1 cellular context compared by ENCODE assay signal in the genomic region with DNA sequence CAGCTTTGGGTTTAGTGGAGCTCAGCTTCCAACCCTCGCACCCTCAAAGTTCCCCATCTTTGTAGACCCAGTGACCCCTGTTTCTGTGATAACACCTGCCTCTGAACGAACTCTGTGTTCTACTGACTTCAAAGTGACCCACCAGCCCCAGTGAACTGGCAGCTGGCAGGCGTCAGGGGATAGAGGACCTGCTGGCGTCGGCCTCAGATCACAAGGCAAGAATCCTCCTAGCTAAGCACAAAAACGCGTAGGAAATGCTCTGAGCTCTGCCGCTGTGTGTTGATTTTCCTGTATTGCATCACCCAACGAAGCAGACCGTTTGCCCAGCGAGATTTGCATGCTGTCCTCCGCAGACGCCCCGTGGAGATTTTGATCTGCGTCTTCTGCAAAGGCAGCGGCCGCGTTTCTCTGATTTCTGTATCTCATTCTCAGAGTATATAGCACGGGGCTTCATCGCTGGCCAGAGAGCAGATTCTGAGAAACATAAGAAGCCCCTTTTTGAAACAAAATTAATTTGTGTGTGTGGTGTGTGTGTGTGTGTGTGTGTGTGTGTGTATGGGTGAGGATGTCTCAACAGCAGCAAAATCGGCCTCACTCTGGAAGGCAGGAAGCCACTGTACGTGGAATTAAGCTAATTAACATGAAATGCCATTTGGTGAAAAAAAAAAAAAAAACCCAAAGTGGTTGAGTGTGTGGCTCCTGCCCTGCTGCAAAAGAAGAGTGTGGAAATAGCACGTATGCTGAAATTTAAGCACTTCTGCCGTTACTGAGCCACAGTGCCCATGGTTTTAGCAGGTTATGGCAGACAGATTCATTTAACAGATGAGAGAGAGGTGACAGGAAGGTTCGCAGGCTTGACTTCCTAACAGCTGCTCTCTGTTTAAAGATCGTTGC.
TF ChIP-seq lines count a peak whose summit lies in the region.

No MANE protein-coding gene starts in this region.

TF ChIP-seq in K562, 482 proteins besides CTCF, POLR2A, EP300 and RAD21 (continued from another document and continues in another):
- TF ChIP-seq, protein P1, sequence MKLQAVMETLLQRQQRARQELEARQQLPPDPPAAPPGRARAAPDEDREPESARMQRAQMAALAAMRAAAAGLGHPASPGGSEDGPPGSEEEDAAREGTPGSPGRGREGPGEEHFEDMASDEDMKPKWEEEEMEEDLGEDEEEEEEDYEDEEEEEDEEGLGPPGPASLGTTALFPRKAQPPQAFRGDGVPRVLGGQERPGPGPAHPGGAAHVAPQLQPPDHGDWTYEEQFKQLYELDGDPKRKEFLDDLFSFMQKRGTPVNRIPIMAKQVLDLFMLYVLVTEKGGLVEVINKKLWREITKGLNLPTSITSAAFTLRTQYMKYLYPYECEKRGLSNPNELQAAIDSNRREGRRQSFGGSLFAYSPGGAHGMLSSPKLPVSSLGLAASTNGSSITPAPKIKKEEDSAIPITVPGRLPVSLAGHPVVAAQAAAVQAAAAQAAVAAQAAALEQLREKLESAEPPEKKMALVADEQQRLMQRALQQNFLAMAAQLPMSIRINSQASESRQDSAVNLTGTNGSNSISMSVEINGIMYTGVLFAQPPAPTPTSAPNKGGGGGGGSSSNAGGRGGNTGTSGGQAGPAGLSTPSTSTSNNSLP (IDR thresholded peaks at IDR 0.05; ENCODE audit: borderline replicate concordance, low read depth, low read length): no peak
- no peak for TF ChIP-seq DNMT1 (IDR thresholded peaks at IDR 0.05)
- TF ChIP-seq BRD9 (IDR thresholded peaks at IDR 0.05; ENCODE audit: low read depth, partially characterized antibody): no peak
- TF ChIP-seq U2AF2 (optimal IDR thresholded peaks at IDR 0.05; ENCODE audit: low read depth, low read length): no peak
- no peak for TF ChIP-seq MTA2 (IDR thresholded peaks at IDR 0.05; ENCODE audit: low read depth)
- no peak for TF ChIP-seq SMARCA5 (IDR thresholded peaks at IDR 0.05)
- TF ChIP-seq ZNF316 (IDR thresholded peaks at IDR 0.05): peak; percentile 35; the same call in 1 of the 2 replicates
- TF ChIP-seq TEAD2 (tag; IDR thresholded peaks at IDR 0.05): no peak
- TF ChIP-seq ZNF644 (tag; IDR thresholded peaks at IDR 0.05; ENCODE audit: low read depth): peak; percentile 65; the same call in 1 of the 2 replicates
- TF ChIP-seq, protein P2, sequence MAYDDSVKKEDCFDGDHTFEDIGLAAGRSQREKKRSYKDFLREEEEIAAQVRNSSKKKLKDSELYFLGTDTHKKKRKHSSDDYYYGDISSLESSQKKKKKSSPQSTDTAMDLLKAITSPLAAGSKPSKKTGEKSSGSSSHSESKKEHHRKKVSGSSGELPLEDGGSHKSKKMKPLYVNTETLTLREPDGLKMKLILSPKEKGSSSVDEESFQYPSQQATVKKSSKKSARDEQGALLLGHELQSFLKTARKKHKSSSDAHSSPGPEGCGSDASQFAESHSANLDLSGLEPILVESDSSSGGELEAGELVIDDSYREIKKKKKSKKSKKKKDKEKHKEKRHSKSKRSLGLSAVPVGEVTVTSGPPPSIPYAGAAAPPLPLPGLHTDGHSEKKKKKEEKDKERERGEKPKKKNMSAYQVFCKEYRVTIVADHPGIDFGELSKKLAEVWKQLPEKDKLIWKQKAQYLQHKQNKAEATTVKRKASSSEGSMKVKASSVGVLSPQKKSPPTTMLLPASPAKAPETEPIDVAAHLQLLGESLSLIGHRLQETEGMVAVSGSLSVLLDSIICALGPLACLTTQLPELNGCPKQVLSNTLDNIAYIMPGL (CRISPR knock-in tag; IDR thresholded peaks at IDR 0.05): no peak
- no peak for TF ChIP-seq BRD4 (IDR thresholded peaks at IDR 0.05)
- TF ChIP-seq MYC (IDR thresholded peaks at IDR 0.05; ENCODE audit: low read depth, low read length): peak; percentile 83
- TF ChIP-seq MYC (CRISPR knock-in tag; IDR thresholded peaks at IDR 0.05; ENCODE audit: borderline replicate concordance, low read depth): no peak
- peak in 1 of 2 experiments; percentile 34; a peak in 1 of 4 replicates for TF ChIP-seq NRF1 (conservative IDR thresholded peaks at IDR 0.05 in 1 of 2, IDR thresholded peaks at IDR 0.05 in 1 of 2)
- TF ChIP-seq ZNF263 (CRISPR knock-in tag; IDR thresholded peaks at IDR 0.05; ENCODE audit: borderline replicate concordance): no peak
- TF ChIP-seq, protein P3, sequence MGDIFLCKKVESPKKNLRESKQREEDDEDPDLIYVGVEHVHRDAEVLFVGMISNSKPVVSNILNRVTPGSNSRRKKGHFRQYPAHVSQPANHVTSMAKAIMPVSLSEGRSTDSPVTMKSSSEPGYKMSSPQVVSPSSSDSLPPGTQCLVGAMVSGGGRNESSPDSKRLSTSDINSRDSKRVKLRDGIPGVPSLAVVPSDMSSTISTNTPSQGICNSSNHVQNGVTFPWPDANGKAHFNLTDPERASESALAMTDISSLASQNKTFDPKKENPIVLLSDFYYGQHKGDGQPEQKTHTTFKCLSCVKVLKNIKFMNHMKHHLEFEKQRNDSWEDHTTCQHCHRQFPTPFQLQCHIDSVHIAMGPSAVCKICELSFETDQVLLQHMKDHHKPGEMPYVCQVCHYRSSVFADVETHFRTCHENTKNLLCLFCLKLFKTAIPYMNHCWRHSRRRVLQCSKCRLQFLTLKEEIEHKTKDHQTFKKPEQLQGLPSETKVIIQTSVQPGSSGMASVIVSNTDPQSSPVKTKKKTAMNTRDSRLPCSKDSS (IDR thresholded peaks at IDR 0.05; ENCODE audit: low read depth, partially characterized antibody): no peak
- TF ChIP-seq ZNF583 (CRISPR knock-in tag; IDR thresholded peaks at IDR 0.05): no peak
- TF ChIP-seq, protein P4, sequence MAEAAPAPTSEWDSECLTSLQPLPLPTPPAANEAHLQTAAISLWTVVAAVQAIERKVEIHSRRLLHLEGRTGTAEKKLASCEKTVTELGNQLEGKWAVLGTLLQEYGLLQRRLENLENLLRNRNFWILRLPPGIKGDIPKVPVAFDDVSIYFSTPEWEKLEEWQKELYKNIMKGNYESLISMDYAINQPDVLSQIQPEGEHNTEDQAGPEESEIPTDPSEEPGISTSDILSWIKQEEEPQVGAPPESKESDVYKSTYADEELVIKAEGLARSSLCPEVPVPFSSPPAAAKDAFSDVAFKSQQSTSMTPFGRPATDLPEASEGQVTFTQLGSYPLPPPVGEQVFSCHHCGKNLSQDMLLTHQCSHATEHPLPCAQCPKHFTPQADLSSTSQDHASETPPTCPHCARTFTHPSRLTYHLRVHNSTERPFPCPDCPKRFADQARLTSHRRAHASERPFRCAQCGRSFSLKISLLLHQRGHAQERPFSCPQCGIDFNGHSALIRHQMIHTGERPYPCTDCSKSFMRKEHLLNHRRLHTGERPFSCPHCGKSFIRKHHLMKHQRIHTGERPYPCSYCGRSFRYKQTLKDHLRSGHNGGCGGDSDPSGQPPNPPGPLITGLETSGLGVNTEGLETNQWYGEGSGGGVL (CRISPR knock-in tag; IDR thresholded peaks at IDR 0.05): no peak
- no peak for TF ChIP-seq ZNF551 (CRISPR knock-in tag; IDR thresholded peaks at IDR 0.05)
- TF ChIP-seq GATA2 (CRISPR knock-in tag; IDR thresholded peaks at IDR 0.05): peak; percentile 59
- TF ChIP-seq RUNX1 (IDR thresholded peaks at IDR 0.05; ENCODE audit: low read depth): no peak
- TF ChIP-seq, protein P5, sequence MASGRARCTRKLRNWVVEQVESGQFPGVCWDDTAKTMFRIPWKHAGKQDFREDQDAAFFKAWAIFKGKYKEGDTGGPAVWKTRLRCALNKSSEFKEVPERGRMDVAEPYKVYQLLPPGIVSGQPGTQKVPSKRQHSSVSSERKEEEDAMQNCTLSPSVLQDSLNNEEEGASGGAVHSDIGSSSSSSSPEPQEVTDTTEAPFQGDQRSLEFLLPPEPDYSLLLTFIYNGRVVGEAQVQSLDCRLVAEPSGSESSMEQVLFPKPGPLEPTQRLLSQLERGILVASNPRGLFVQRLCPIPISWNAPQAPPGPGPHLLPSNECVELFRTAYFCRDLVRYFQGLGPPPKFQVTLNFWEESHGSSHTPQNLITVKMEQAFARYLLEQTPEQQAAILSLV (tag; IDR thresholded peaks at IDR 0.05): peak; percentile 72
- TF ChIP-seq ZNF785 (CRISPR knock-in tag; IDR thresholded peaks at IDR 0.05): no peak
- TF ChIP-seq, protein P6, sequence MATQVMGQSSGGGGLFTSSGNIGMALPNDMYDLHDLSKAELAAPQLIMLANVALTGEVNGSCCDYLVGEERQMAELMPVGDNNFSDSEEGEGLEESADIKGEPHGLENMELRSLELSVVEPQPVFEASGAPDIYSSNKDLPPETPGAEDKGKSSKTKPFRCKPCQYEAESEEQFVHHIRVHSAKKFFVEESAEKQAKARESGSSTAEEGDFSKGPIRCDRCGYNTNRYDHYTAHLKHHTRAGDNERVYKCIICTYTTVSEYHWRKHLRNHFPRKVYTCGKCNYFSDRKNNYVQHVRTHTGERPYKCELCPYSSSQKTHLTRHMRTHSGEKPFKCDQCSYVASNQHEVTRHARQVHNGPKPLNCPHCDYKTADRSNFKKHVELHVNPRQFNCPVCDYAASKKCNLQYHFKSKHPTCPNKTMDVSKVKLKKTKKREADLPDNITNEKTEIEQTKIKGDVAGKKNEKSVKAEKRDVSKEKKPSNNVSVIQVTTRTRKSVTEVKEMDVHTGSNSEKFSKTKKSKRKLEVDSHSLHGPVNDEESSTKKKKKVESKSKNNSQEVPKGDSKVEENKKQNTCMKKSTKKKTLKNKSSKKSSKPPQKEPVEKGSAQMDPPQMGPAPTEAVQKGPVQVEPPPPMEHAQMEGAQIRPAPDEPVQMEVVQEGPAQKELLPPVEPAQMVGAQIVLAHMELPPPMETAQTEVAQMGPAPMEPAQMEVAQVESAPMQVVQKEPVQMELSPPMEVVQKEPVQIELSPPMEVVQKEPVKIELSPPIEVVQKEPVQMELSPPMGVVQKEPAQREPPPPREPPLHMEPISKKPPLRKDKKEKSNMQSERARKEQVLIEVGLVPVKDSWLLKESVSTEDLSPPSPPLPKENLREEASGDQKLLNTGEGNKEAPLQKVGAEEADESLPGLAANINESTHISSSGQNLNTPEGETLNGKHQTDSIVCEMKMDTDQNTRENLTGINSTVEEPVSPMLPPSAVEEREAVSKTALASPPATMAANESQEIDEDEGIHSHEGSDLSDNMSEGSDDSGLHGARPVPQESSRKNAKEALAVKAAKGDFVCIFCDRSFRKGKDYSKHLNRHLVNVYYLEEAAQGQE (CRISPR knock-in tag; IDR thresholded peaks at IDR 0.05; ENCODE audit: low read depth): no peak
- TF ChIP-seq NBN (IDR thresholded peaks at IDR 0.05; ENCODE audit: low read depth): peak; percentile 45; the same call in 1 of the 2 replicates
- TF ChIP-seq NUFIP1 (IDR thresholded peaks at IDR 0.05; ENCODE audit: partially characterized antibody): no peak
- TF ChIP-seq KDM1A (IDR thresholded peaks at IDR 0.05): peak; percentile 7 to 12; a peak in 1 of 4 replicates
- TF ChIP-seq STAT5B (CRISPR knock-in tag; IDR thresholded peaks at IDR 0.05): no peak
- TF ChIP-seq ZEB2 (IDR thresholded peaks at IDR 0.05): no peak
- TF ChIP-seq ZNF253 (CRISPR knock-in tag; conservative IDR thresholded peaks at IDR 0.05): no peak
- no peak for TF ChIP-seq BACH1 (tag; IDR thresholded peaks at IDR 0.05)
- TF ChIP-seq ZBTB1 (CRISPR knock-in tag; IDR thresholded peaks at IDR 0.05; ENCODE audit: borderline replicate concordance, low read depth): no peak
- no peak for TF ChIP-seq ZNF121 (CRISPR knock-in tag; conservative IDR thresholded peaks at IDR 0.05)
- TF ChIP-seq NFE2 (IDR thresholded peaks at IDR 0.05; ENCODE audit: low read depth): no peak
- no peak for TF ChIP-seq HLTF (IDR thresholded peaks at IDR 0.05)
- no peak for TF ChIP-seq ATF1 (CRISPR knock-in tag; IDR thresholded peaks at IDR 0.05)
- peak; percentile 52; the same call in 1 of the 2 replicates for TF ChIP-seq ATF1 (tag; IDR thresholded peaks at IDR 0.05)
- TF ChIP-seq ARID1B (IDR thresholded peaks at IDR 0.05): peak; percentile 58
- no peak for TF ChIP-seq HNRNPUL1 (IDR thresholded peaks at IDR 0.05; ENCODE audit: low read length)
- TF ChIP-seq ESRRB (CRISPR knock-in tag; IDR thresholded peaks at IDR 0.05; ENCODE audit: borderline replicate concordance): no peak
- TF ChIP-seq ARNT (IDR thresholded peaks at IDR 0.05): no peak
- TF ChIP-seq, protein P7, sequence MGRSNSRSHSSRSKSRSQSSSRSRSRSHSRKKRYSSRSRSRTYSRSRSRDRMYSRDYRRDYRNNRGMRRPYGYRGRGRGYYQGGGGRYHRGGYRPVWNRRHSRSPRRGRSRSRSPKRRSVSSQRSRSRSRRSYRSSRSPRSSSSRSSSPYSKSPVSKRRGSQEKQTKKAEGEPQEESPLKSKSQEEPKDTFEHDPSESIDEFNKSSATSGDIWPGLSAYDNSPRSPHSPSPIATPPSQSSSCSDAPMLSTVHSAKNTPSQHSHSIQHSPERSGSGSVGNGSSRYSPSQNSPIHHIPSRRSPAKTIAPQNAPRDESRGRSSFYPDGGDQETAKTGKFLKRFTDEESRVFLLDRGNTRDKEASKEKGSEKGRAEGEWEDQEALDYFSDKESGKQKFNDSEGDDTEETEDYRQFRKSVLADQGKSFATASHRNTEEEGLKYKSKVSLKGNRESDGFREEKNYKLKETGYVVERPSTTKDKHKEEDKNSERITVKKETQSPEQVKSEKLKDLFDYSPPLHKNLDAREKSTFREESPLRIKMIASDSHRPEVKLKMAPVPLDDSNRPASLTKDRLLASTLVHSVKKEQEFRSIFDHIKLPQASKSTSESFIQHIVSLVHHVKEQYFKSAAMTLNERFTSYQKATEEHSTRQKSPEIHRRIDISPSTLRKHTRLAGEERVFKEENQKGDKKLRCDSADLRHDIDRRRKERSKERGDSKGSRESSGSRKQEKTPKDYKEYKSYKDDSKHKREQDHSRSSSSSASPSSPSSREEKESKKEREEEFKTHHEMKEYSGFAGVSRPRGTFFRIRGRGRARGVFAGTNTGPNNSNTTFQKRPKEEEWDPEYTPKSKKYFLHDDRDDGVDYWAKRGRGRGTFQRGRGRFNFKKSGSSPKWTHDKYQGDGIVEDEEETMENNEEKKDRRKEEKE (IDR thresholded peaks at IDR 0.05; ENCODE audit: borderline replicate concordance in 1 of 2, control insufficient read depth in 1 of 2, low read depth in 2 of 2, low read length in 1 of 2): no peak
- no peak for TF ChIP-seq KDM2B (CRISPR knock-in tag; IDR thresholded peaks at IDR 0.05)
- TF ChIP-seq, protein P8, sequence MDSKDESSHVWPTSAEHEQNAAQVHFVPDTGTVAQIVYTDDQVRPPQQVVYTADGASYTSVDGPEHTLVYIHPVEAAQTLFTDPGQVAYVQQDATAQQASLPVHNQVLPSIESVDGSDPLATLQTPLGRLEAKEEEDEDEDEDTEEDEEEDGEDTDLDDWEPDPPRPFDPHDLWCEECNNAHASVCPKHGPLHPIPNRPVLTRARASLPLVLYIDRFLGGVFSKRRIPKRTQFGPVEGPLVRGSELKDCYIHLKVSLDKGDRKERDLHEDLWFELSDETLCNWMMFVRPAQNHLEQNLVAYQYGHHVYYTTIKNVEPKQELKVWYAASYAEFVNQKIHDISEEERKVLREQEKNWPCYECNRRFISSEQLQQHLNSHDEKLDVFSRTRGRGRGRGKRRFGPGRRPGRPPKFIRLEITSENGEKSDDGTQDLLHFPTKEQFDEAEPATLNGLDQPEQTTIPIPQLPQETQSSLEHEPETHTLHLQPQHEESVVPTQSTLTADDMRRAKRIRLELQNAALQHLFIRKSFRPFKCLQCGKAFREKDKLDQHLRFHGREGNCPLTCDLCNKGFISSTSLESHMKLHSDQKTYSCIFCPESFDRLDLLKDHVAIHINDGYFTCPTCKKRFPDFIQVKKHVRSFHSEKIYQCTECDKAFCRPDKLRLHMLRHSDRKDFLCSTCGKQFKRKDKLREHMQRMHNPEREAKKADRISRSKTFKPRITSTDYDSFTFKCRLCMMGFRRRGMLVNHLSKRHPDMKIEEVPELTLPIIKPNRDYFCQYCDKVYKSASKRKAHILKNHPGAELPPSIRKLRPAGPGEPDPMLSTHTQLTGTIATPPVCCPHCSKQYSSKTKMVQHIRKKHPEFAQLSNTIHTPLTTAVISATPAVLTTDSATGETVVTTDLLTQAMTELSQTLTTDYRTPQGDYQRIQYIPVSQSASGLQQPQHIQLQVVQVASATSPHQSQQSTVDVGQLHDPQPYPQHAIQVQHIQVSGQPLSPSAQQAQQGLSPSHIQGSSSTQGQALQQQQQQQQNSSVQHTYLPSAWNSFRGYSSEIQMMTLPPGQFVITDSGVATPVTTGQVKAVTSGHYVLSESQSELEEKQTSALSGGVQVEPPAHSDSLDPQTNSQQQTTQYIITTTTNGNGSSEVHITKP (IDR thresholded peaks at IDR 0.05; ENCODE audit: partially characterized antibody): no peak
